Comparison of ENCODE assay signal across 18 cellular contexts in genomic region chr10:581776-582330, GRCh38.
DNase-seq lines count a peak whose midpoint lies in the region; ATAC-seq and TF ChIP-seq lines count a peak whose summit lies in the region.
"Had no signal": no experiment of that assay in that cellular context is flagged by ENCODE, and none has a peak within 500 bp of the region (broad histone marks: within the 10 kb centered on the region; RNA-seq: fewer than 3 reads in every experiment).

No MANE protein-coding gene starts in this region.

- H2BK12ac ChIP-seq in neuronal stem cell (ENCODE audit: low read length) = no peak overlapping the region

- H3K4me1 ChIP-seq in SJSA1 (replicated peaks) = peaks cover 41% of the 10 kb centered on the region
- H3K4me1 ChIP-seq in neuronal stem cell (ENCODE audit: control insufficient read depth in 2 of 2, insufficient read depth in 1 of 2, low read depth in 1 of 2, low read length in 2 of 2) = no peaks in the 10 kb centered on the region
- peaks cover 31% of the 10 kb centered on the region for H3K4me1 ChIP-seq in vagina
- H3K4me1 ChIP-seq: Peyer's patch had no signal

- no peak overlapping the region for H3K23ac ChIP-seq in neuronal stem cell (ENCODE audit: low read depth, low read length, poor library complexity)

- H3K27me3 ChIP-seq in SJSA1 (replicated peaks) = no peaks in the 10 kb centered on the region
- H3K27me3 ChIP-seq in neuronal stem cell (ENCODE audit: control insufficient read depth in 3 of 3, insufficient read depth in 3 of 3, low read depth in 1 of 3, low read length in 3 of 3) = no peaks in the 10 kb centered on the region
- no peaks in the 10 kb centered on the region for H3K27me3 ChIP-seq in vagina
- H3K27me3 ChIP-seq: BLaER1, Peyer's patch had no signal

- intact Hi-C loops in vagina (cut with DNase I) = no loop called here
- intact Hi-C loops in activated CD4-positive, alpha-beta memory T cell treated with anti-CD3 and anti-CD28 coated beads for 36 hours (cut with micrococcal nuclease) = no loop called here

- no peaks in the 10 kb centered on the region for H3K4me1 Mint-ChIP-seq in activated CD4-positive, alpha-beta memory T cell treated with anti-CD3 and anti-CD28 coated beads for 36 hours (ENCODE audit: low read depth)

- no peak overlapping the region for H2BK120ac ChIP-seq in neuronal stem cell (ENCODE audit: low read depth, low read length)

- peak; percentile 17 for DNase-seq in activated CD4-positive, CD25-positive, alpha-beta regulatory T cell treated with anti-CD3 and anti-CD28 coated beads, Interleukin-2, amount 50 U/mL, for 72 hours
- DNase-seq in SJSA1 (ENCODE audit: low read depth in 1 of 2, low spot score in 2 of 2) = peak in 1 of 2 experiments; percentile 48
- no peak for DNase-seq in neuronal stem cell (ENCODE audit: low spot score)
- DNase-seq in vagina (ENCODE audit: extremely low spot score in 2 of 2) = no peak
- DNase-seq in GDM1 (lab: John Stamatoyannopoulos, UW) = no peak
- DNase-seq in activated CD4-positive, alpha-beta memory T cell treated with anti-CD3 and anti-CD28 coated beads for 36 hours = no peak
- DNase-seq: CD8-positive, alpha-beta T cell; NCI-H1417 treated with DMSO at 0.1 percent for 48 hours; NCI-H2029; NCI-H2171 treated with DMSO at 0.1 percent for 48 hours; NCI-H82; Peyer's patch; SHP77 had no signal

- H3K4me2 ChIP-seq in neuronal stem cell (ENCODE audit: insufficient read depth, low read length, poor library complexity, severe bottlenecking) = no peak overlapping the region
- H3K4me2 ChIP-seq: GM23338 had no signal

- no peak overlapping the region for H3K9ac ChIP-seq in neuronal stem cell (ENCODE audit: low read depth, low read length, poor library complexity)
- H3K9ac ChIP-seq: BLaER1 had no signal

- H3K36me3 ChIP-seq in SJSA1 = peaks cover 7% of the 10 kb centered on the region
- H3K36me3 ChIP-seq in neuronal stem cell (replicated peaks in 1 of 2; ENCODE audit: control insufficient read depth in 2 of 2, insufficient read depth in 2 of 2, low read length in 2 of 2) = peaks cover 0 to 4% of the 10 kb centered on the region in 2 donors
- no peaks in the 10 kb centered on the region for H3K36me3 ChIP-seq in vagina
- H3K36me3 ChIP-seq: BLaER1, Peyer's patch had no signal

- no peak overlapping the region for H3K14ac ChIP-seq in neuronal stem cell (ENCODE audit: low read length)

- CTCF ChIA-PET in activated CD4-positive, alpha-beta memory T cell treated with anti-CD3 and anti-CD28 coated beads for 36 hours (lab: Charles Lee) = no interaction called here

- H3K4me3 ChIP-seq in SJSA1 (no peak overlapping the region), neuronal stem cell (ENCODE audit: low read length in 2 of 2) (no peak overlapping the region), vagina (no peak overlapping the region)
- H3K4me3 ChIP-seq: BLaER1, GM23338, Peyer's patch had no signal

- POLR2A ChIA-PET in activated CD4-positive, alpha-beta memory T cell treated with anti-CD3 and anti-CD28 coated beads for 36 hours (lab: Charles Lee) = no interaction called here

- H2BK5ac ChIP-seq in neuronal stem cell (ENCODE audit: low read length) = no peak overlapping the region

- no peak for ATAC-seq in activated CD4-positive, CD25-positive, alpha-beta regulatory T cell treated with anti-CD3 and anti-CD28 coated beads, Interleukin-2, amount 50 U/mL, for 24 hours
- ATAC-seq in GM21360 (IDR thresholded peaks at IDR 0.05; ENCODE audit: unreplicated experiment) = no peak
- ATAC-seq: CD8-positive, alpha-beta T cell; GM23338 had no signal

- H3K9me3 ChIP-seq in SJSA1 (replicated peaks) = no peaks in the 10 kb centered on the region; the same call in 1 of the 2 replicates
- no peaks in the 10 kb centered on the region for H3K9me3 ChIP-seq in neuronal stem cell (replicated peaks in 1 of 2; ENCODE audit: control insufficient read depth in 2 of 2, insufficient read depth in 1 of 2, low read depth in 1 of 2, low read length in 2 of 2)
- no peaks in the 10 kb centered on the region for H3K9me3 ChIP-seq in vagina
- H3K9me3 ChIP-seq: BLaER1, Peyer's patch had no signal

- H2BK15ac ChIP-seq in neuronal stem cell (ENCODE audit: low read length) = no peak overlapping the region

- no peak overlapping the region for H3K4me3 Mint-ChIP-seq in activated CD4-positive, alpha-beta memory T cell treated with anti-CD3 and anti-CD28 coated beads for 36 hours
- H3K4me3 Mint-ChIP-seq: CD8-positive, alpha-beta T cell; GM23338 had no signal

- no peak overlapping the region for H4K91ac ChIP-seq in neuronal stem cell (ENCODE audit: low read depth, low read length, poor library complexity)

- TF ChIP-seq POLR2A in vagina (IDR thresholded peaks at IDR 0.05) = no peak

- H3K27ac Mint-ChIP-seq in activated CD4-positive, alpha-beta memory T cell treated with anti-CD3 and anti-CD28 coated beads for 36 hours = no peak overlapping the region
- H3K27ac Mint-ChIP-seq: CD8-positive, alpha-beta T cell; GM23338 had no signal

- H2AK5ac ChIP-seq in neuronal stem cell (ENCODE audit: low read depth, low read length) = no peak overlapping the region

- H4K8ac ChIP-seq in neuronal stem cell (ENCODE audit: low read depth, low read length) = no peak overlapping the region

- no peak for TF ChIP-seq CTCF in vagina (IDR thresholded peaks at IDR 0.05)

- no peaks in the 10 kb centered on the region for H3K9me3 Mint-ChIP-seq in activated CD4-positive, alpha-beta memory T cell treated with anti-CD3 and anti-CD28 coated beads for 36 hours
- H3K9me3 Mint-ChIP-seq: CD8-positive, alpha-beta T cell; GM23338 had no signal

- peaks cover 18% of the 10 kb centered on the region for H3K79me1 ChIP-seq in neuronal stem cell (ENCODE audit: low read depth, low read length)

- H3K27ac ChIP-seq in SJSA1 = peak overlapping the region; percentile 34
- no peak overlapping the region for H3K27ac ChIP-seq in neuronal stem cell (replicated peaks; ENCODE audit: low read length)
- H3K27ac ChIP-seq in vagina = peak overlapping the region; percentile 47
- H3K27ac ChIP-seq: 22Rv1, BLaER1 had no signal

- H3K36me3 Mint-ChIP-seq in activated CD4-positive, alpha-beta memory T cell treated with anti-CD3 and anti-CD28 coated beads for 36 hours = no peaks in the 10 kb centered on the region
- H3K36me3 Mint-ChIP-seq: CD8-positive, alpha-beta T cell had no signal

- WGBS in neuronal stem cell (ENCODE audit: extremely low coverage in 2 of 2, insufficient read length in 2 of 2, insufficient replicate concordance in 1 of 2), 2 donors = no CpG with 5 or more reads among the region's 14 CpGs

- H3K4ac ChIP-seq in neuronal stem cell (ENCODE audit: low read length) = no peak overlapping the region

- H2AFZ ChIP-seq in neuronal stem cell (ENCODE audit: low read length) = no peak overlapping the region
- H2AFZ ChIP-seq: GM23338 had no signal

- H3K18ac ChIP-seq in neuronal stem cell (ENCODE audit: low read length) = peak overlapping the region; percentile 11

- H3K27me3 Mint-ChIP-seq in activated CD4-positive, alpha-beta memory T cell treated with anti-CD3 and anti-CD28 coated beads for 36 hours = no peaks in the 10 kb centered on the region
